Comparison of ENCODE assay signal across 16 cellular contexts in the genomic region with DNA sequence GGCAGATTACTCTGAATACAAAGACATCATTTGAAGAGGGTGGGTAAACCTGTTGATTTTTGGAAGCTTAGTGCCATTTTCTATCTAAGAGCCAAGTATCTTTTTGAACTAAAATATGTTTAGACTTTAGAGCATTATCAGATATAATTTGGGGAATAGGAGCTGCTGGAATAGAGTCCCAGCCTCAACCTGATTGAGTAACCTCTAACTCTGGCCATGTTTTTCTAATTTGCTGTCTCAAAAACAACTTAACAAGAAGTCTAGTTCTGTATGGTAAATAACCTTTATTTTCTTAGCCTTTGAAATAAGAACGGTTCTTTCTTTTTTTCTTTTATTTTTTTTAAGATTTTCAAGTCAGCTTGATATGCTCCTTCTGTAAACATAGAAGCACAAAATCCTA.
"Had no signal": no experiment of that assay in that cellular context is flagged by ENCODE, and none has a peak within 500 bp of the region (broad histone marks: within the 10 kb centered on the region; RNA-seq: fewer than 3 reads in every experiment).

No MANE protein-coding gene starts in this region.

- DNase-seq: Karpas-422, KG1, MG63, NCI-H1092, NCI-H1694 treated with DMSO at 0.1 percent for 48 hours, NCI-H2171, NCI-H226, NCI-H446, NCI-H510A, NCI-H524 treated with DMSO at 0.1 percent for 48 hours, Right ventricle myocardium superior, RPMI8226, SIG-M5, SK-N-SH, SW 1271 had no signal

- H3K36me3 ChIP-seq: MG63 had no signal

- H3K9ac ChIP-seq: SK-N-SH had no signal

- FAIRE-seq: RCC 7860 had no signal

- H3K27me3 ChIP-seq: MG63 had no signal

- H3K9me3 ChIP-seq: MG63, SK-N-SH had no signal

- H3K4me2 ChIP-seq: SK-N-SH had no signal

- H3K4me3 ChIP-seq: MG63 had no signal
